ENCODE assay signal across 8 cellular contexts in the genomic region with DNA sequence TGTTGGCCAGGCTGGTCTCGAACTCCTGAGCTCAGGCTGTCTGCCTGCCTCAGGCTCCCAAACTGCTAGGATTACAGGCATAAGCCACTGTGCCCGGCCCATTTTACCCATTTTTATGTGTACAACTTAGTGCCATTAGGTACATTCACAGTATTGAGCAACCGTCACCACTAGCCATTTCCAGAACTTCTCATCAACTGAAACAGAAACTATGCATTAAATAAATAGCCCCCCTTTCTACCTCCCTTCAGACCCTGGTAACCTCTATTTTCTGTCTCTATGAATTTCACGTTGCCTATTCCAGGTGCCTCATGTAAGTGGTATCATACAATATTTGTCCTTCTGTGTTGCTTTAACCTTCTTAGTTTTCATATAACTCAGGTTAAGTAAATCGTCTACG.
"Had no signal": no experiment of that assay in that cellular context is flagged by ENCODE, and none has a peak within 500 bp of the region (broad histone marks: within the 10 kb centered on the region; RNA-seq: fewer than 3 reads in every experiment).

No MANE protein-coding gene starts in this region.

- ATAC-seq: HCT116, K562 had no signal

- H3K4me3 Mint-ChIP-seq: HFFc6 had no signal

- H3K27ac Mint-ChIP-seq: HFFc6 had no signal

- H3K4me3 ChIP-seq: GM23248, HAP-1, K562 had no signal

- DNase-seq: GM23248, GOT3, H7, HFFc6, IMR-90 had no signal

- H3K9me3 Mint-ChIP-seq: HFFc6 had no signal

- H3K9ac ChIP-seq: GM23248 had no signal

- H3K9me3 ChIP-seq: HAP-1 had no signal
